In the genomic region with DNA sequence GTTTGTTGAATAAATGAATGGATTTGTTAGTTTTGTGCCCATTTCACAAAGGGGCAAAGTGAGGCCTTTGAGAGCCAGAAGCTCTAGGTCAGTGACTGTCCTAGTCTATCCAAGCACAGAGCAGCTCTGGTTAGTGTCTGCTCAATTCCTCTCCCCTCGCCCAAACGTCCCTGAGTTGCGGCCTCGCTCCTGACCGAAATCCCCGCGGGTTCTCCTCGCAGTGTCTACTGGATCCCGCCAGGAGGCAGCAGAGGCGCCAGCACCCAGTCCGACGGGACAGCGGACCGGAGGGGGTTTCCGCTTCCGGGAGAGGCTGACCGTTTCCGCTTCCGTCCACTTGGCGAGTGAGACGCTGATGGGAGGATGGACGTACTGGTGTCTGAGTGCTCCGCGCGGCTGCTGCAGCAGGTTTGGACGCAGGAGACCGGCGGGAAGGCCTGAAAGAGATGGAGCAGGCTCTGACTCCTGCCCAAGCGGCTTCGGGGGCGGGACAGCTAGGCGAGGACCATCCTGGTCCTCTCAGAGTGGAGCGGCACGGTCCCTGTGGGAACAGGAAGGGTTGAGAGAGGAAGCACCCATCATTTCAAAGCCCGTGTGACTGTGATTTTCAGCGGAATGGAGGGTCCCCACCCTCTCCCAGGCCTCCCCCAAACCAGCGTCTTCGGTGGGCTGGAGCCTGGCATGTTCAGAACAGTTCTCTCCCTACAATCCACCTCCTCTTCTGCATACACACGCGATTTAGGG, we compare ENCODE assay signal across 8 cellular contexts. TPM values are rescaled to one million over a fixed set of nuclear protein-coding genes. Genes with fewer than 3 reads are reported as not detected.
A peak's percentile ranks its signal among the peaks of the same experiment; 100 is the strongest.
DNase-seq lines count a peak whose midpoint lies in the region; ATAC-seq and TF ChIP-seq lines count a peak whose summit lies in the region.

A gene (plus strand): TSS at position 336 of the 744 bp plus-strand sequence. CDS start 28 bp downstream, at position 364.

- H3K27ac ChIP-seq in angular gyrus (ENCODE audit: low read depth, low read length) (peak within 1 kb of the TSS; percentile 71), prostate gland (peak within 1 kb of the TSS; percentile 64 to 66), urinary bladder (ENCODE audit: low read depth) (peak within 1 kb of the TSS; percentile 4)

- peaks cover 31% of the 10 kb centered on the region for H3K4me1 Mint-ChIP-seq in T-helper 17 cell

- H3K4me3 Mint-ChIP-seq in T-helper 17 cell, result peak within 1 kb of the TSS; percentile 100

- no peaks in the 10 kb centered on the region for H3K27me3 Mint-ChIP-seq in T-helper 17 cell

- H3K36me3 Mint-ChIP-seq in T-helper 17 cell (ENCODE audit: low read depth), result peaks cover 5% of the 10 kb centered on the region

- peak; percentile 59 for TF ChIP-seq POLR2A in prostate gland (IDR thresholded peaks at IDR 0.05)

- ATAC-seq in GM18498 (IDR thresholded peaks at IDR 0.05; ENCODE audit: unreplicated experiment) (peak; percentile 84), HG02938 (IDR thresholded peaks at IDR 0.05; ENCODE audit: unreplicated experiment) (peak; percentile 71), T-helper 17 cell (peak; percentile 89), left ventricle myocardium superior (peak; percentile 100)

- peak; percentile 80 to 97 (median 95) for TF ChIP-seq CTCF in prostate gland (IDR thresholded peaks at IDR 0.05)

- intact Hi-C loops in left ventricle myocardium superior (cut with micrococcal nuclease) (no loop called here), prostate gland (cut with DNase I) (loop anchor here (2.0 to 10.0 kb wide), 3 partner anchors 91 to 1098 kb away; a partner anchor contains a TSS)

- under 1% methylated on average over 40 of the region's 40 CpGs for WGBS in prostate gland
- WGBS in urinary bladder, result under 1% methylated on average over 40 of the region's 40 CpGs

- H3K9me3 ChIP-seq in T-helper 17 cell (ENCODE audit: control insufficient read depth, low read length, poor library complexity, severe bottlenecking) (no peaks in the 10 kb centered on the region), prostate gland (no peaks in the 10 kb centered on the region)

- H3K4me1 ChIP-seq in prostate gland (replicated peaks), result no peaks in the 10 kb centered on the region
- H3K4me1 ChIP-seq in urinary bladder (ENCODE audit: insufficient read depth), result no peaks in the 10 kb centered on the region

- H3K27me3 ChIP-seq in prostate gland (replicated peaks; ENCODE audit: insufficient read depth), result no peaks in the 10 kb centered on the region

- DNase-seq in NCI-H1694 treated with DMSO at 0.1 percent for 48 hours (lab: John Stamatoyannopoulos, UW) (peak; percentile 67), T-helper 17 cell (peak; percentile 79 to 80 (median 80)), left ventricle myocardium superior (peak; percentile 95), prostate gland (ENCODE audit: low spot score) (peak; percentile 90)

- peak within 1 kb of the TSS; percentile 96 for H3K27ac Mint-ChIP-seq in T-helper 17 cell

- H3K4me3 ChIP-seq in prostate gland, result peak within 1 kb of the TSS; percentile 67 to 76
- peak within 1 kb of the TSS; percentile 74 for H3K4me3 ChIP-seq in urinary bladder (ENCODE audit: low read depth, low read length)

- H3K36me3 ChIP-seq in prostate gland, result peaks cover 0 to 10% of the 10 kb centered on the region in 2 donors
- H3K36me3 ChIP-seq in urinary bladder (ENCODE audit: insufficient read depth), result no peaks in the 10 kb centered on the region

RNA-seq across cellular contexts. Expression of the gene that starts here (rescaled TPM):
- total RNA-seq in T-helper 17 cell, result 10 to 100 TPM; 49.8 to 57.0 TPM
- 42.3 TPM for total RNA-seq in left ventricle myocardium superior
- total RNA-seq in prostate gland, result 10 to 100 TPM; 71.6 to 86.6 TPM
- total RNA-seq in urinary bladder, result 230 TPM
- polyA plus RNA-seq in urinary bladder, result 32.3 TPM

Comparison
In these comparisons a context has a peak if more than half of its experiments do, and no peak if none do; other contexts are left out.
1. Peak in every context shown above with its lines: DNase-seq, ATAC-seq, H3K4me3 ChIP-seq and H3K27ac ChIP-seq.
2. H3K27ac ChIP-seq: peak in every context shown above with its lines; median percentile 71 in angular gyrus; 65 in prostate gland; 4 in urinary bladder.